ENCODE assay signal across 15 cellular contexts in the genomic region with DNA sequence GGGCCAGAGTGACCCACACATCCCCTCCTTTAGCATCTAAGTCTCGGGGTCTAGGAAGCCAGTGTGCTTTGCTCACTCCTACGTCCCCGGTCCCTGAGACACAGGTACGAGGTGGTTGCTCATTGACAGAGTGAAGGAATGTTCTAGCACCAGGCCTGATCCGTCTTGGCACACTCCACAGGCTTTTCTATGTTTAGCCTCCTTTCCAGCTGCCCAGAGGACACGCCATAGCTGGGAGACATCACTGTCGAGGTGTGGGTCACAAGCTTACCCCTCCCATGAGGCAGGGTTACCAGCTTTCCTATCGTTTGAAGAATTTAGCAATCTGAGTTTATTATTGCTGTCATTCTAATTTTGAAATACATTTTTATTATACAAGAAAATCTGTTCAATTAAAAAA.
"Had no signal": no experiment of that assay in that cellular context is flagged by ENCODE, and none has a peak within 500 bp of the region (broad histone marks: within the 10 kb centered on the region; RNA-seq: fewer than 3 reads in every experiment).

No MANE protein-coding gene starts in this region.

- H3K4me3 ChIP-seq: prostate gland, testis had no signal

- H3K27ac ChIP-seq: prostate gland, testis had no signal

- ATAC-seq: naive thymus-derived CD4-positive, alpha-beta T cell; sciatic nerve; stimulated activated naive CD8-positive, alpha-beta T cell treated with anti-CD3 and anti-CD28 coated beads, Interleukin-15, amount 100 ng/mL, for 72 hours had no signal

- H3K9me3 ChIP-seq: prostate gland, testis had no signal

- DNase-seq: activated CD4-positive, CD25-positive, alpha-beta regulatory T cell; activated effector memory CD4-positive, alpha-beta T cell treated with Interleukin-2 at 50 U/mL for 16 hours; activated T-cell treated with anti-CD3 and anti-CD28 coated beads, Interleukin-2, amount 50 U/mL, for 24 hours; aorta; effector CD8-positive, alpha-beta T cell; hippocampal formation; midbrain; naive thymus-derived CD4-positive, alpha-beta T cell; nucleus accumbens; stimulated activated CD4-positive, alpha-beta T cell treated with anti-CD3 and anti-CD28 coated beads, Interleukin-4, amount 100 ng/mL, for 4 hours; stimulated activated naive CD8-positive, alpha-beta T cell treated with anti-CD3 and anti-CD28 coated beads, Interleukin-15, amount 100 ng/mL, for 72 hours; T-helper 2 cell; testis had no signal

- H3K36me3 ChIP-seq: prostate gland had no signal

- H3K27me3 ChIP-seq: testis had no signal
